Comparison of ENCODE assay signal across 11 cellular contexts in the genomic region with DNA sequence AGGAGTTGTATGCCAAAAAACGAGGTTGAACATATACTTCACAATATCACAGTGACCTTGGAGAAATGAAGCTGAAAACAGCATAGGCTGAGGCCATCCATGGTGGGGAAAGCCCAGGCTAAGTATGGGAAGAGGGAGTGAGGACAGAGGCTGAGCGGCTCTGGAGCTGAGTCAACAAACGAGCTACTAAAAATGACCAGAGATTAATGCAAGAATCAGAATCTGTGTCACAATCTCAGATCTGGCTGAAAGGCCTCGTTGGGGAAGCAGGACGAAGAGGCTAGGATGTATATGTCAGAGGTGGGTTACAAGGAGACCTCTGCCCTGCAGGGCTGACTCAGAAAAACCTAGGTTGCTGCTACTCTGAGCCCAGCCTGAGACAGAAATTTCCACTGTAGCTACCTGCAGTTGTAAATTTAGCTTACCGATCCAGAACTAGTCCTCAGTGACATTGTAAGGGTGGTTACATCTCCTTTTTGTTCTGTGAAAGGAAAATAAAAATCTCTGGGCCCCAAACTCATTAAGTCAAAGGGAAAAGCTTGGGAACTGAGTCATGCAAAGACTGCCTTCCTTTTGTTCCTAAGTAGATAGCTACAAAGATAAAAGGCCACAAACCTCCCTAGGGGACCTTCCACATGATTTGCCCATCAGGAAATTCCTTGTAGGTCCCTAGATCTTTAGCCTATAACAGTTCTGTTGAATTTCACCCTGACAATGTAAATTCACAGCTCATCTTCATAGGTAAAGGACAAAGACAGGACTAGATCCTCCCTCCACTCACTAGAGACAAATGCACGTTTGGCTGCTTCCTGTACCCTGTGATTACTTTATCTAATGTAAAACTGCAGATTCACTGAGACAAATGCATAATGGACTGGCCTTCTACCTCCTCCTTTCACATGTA. TPM values are rescaled to one million over a fixed set of nuclear protein-coding genes. Genes with fewer than 3 reads are reported as not detected.
DNase-seq lines count a peak whose midpoint lies in the region; ATAC-seq, FAIRE-seq and TF ChIP-seq lines count a peak whose summit lies in the region.
"Had no signal": no experiment of that assay in that cellular context is flagged by ENCODE, and none has a peak within 500 bp of the region (broad histone marks: within the 10 kb centered on the region; RNA-seq: fewer than 3 reads in every experiment).

No MANE protein-coding gene starts in this region.

- no peaks in the 10 kb centered on the region for H3K36me3 ChIP-seq in SK-N-MC (ENCODE audit: insufficient read depth, low read length)

- no peak overlapping the region for H3K4me3 ChIP-seq in right cardiac atrium (ENCODE audit: low read length)
- H3K4me3 ChIP-seq in SK-N-MC = peak overlapping the region; percentile 28
- H3K4me3 ChIP-seq: dorsolateral prefrontal cortex had no signal

- peak in 1 of 2 donors; percentile 23 for ATAC-seq in right cardiac atrium
- ATAC-seq in left cardiac atrium = no peak

- intact Hi-C loops in right cardiac atrium (cut with DNase I) (no loop called here), left cardiac atrium (cut with DNase I) (no loop called here)

- H3K27ac ChIP-seq in right cardiac atrium (ENCODE audit: low read length) (peak overlapping the region; percentile 73), SK-N-MC (peak overlapping the region; percentile 62)
- H3K27ac ChIP-seq: dorsolateral prefrontal cortex had no signal

- DNase-seq in right cardiac atrium (no peak), left cardiac atrium (no peak), SK-N-MC (ENCODE audit: low read depth, low spot score) (peak; percentile 66), foreskin melanocyte (peak; percentile 14), D721Med (ENCODE audit: insufficient read length, low spot score) (no peak), NCI-H82 treated with DMSO at 0.1 percent for 48 hours (lab: John Stamatoyannopoulos, UW; ENCODE audit: unreplicated experiment) (no peak), amniotic stem cell (lab: John Stamatoyannopoulos, UW) (no peak)
- no peak for DNase-seq in activated CD8-positive, alpha-beta memory T cell treated with anti-CD3 and anti-CD28 coated beads for 24 hours
- DNase-seq: dorsolateral prefrontal cortex, GOT3, small intestine had no signal

- H3K27me3 ChIP-seq in right cardiac atrium (ENCODE audit: control insufficient read depth, insufficient read depth) = no peaks in the 10 kb centered on the region
- H3K27me3 ChIP-seq: dorsolateral prefrontal cortex had no signal

- H3K9ac ChIP-seq in SK-N-MC (ENCODE audit: insufficient read length) = no peak overlapping the region

- no peaks in the 10 kb centered on the region for H3K9me3 ChIP-seq in right cardiac atrium (ENCODE audit: control insufficient read depth, low read length)
- no peaks in the 10 kb centered on the region for H3K9me3 ChIP-seq in SK-N-MC (ENCODE audit: low read depth, low read length)

- WGBS in right cardiac atrium = 54% methylated on average over 7 of the region's 7 CpGs

- no peak for FAIRE-seq in D721Med (lab: Jason Lieb, UNC)
- FAIRE-seq: small intestine had no signal

- H3K4me1 ChIP-seq in right cardiac atrium (ENCODE audit: control insufficient read depth, insufficient read depth, low read length) = no peaks in the 10 kb centered on the region

- no peak for TF ChIP-seq CTCF in D721Med (IDR thresholded peaks at IDR 0.05; ENCODE audit: insufficient read depth, missing control alignments)

RNA-seq across cellular contexts. Expression of gene TUBB2A, which starts 8.5 kb away (rescaled TPM):
- total RNA-seq in right cardiac atrium (10 to 100 TPM; 24.3 to 30.1 (median 27.5) TPM), left cardiac atrium (10 to 100 TPM; 43.8 to 57.8 TPM)
- 43.1 TPM for polyA plus RNA-seq in right cardiac atrium

RNA-seq across cellular contexts. Expression of gene BPHL, which starts 47.4 kb away (rescaled TPM):
- total RNA-seq in right cardiac atrium = 10 to 100 TPM in 2 of 4 donors, 1 to 10 TPM in 2; 9.3 to 11.4 (median 10.1) TPM
- 13.1 TPM for polyA plus RNA-seq in right cardiac atrium
- 10 to 100 TPM; 12.4 to 13.6 TPM for total RNA-seq in left cardiac atrium

Comparison
In these comparisons a context has a peak if more than half of its experiments do, and no peak if none do; other contexts are left out.
1. DNase-seq: peak in SK-N-MC (single experiment) and foreskin melanocyte (single experiment); none in right cardiac atrium (0 of 3), left cardiac atrium (single experiment), activated CD8-positive, alpha-beta memory T cell treated with anti-CD3 and anti-CD28 coated beads for 24 hours (single experiment), D721Med (single experiment), NCI-H82 treated with DMSO at 0.1 percent for 48 hours (single experiment) and amniotic stem cell (single experiment).